In the genomic region with DNA sequence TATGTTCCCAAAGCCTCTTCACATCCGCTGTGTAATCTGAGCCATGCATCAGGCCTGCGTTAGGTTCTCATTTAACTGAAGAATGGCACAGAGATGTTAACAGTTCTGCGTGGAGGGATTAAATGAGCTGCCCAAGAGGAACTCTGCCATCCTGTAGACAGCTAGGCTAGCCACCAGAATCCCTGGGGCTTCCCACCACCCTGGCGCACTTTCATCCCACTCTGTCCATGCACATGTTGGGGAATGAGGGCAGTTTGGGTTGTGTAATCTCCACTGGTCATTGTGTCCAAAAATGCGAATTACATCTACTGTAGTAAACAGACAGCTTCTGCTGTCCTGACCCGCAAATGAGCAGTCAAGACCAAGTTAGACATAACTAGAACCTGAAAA, we compare ENCODE assay signal across 9 cellular contexts. TPM values are rescaled to one million over a fixed set of nuclear protein-coding genes. Genes with fewer than 3 reads are reported as not detected.
DNase-seq lines count a peak whose midpoint lies in the region; ATAC-seq and TF ChIP-seq lines count a peak whose summit lies in the region.
"Had no signal": no experiment of that assay in that cellular context is flagged by ENCODE, and none has a peak within 500 bp of the region (broad histone marks: within the 10 kb centered on the region; RNA-seq: fewer than 3 reads in every experiment).

No MANE protein-coding gene starts in this region.

- TF ChIP-seq POLR2A in vagina (IDR thresholded peaks at IDR 0.05), result no peak

- H3K27me3 Mint-ChIP-seq in activated naive CD4-positive, alpha-beta T cell treated with anti-CD3 and anti-CD28 coated beads, Interleukin-2, amount 50 U/mL, for 24 hours, result no peaks in the 10 kb centered on the region

- DNase-seq in activated naive CD4-positive, alpha-beta T cell (lab: John Stamatoyannopoulos, UW), result no peak
- DNase-seq in iPS-NIHi11 (ENCODE audit: low spot score) (peak; percentile 54), vagina (ENCODE audit: extremely low spot score in 2 of 2) (no peak), hepatic stellate cell (ENCODE audit: low spot score) (no peak)
- no peak for DNase-seq in stimulated activated naive CD4-positive, alpha-beta T cell (lab: John Stamatoyannopoulos, UW)
- DNase-seq: upper lobe of left lung had no signal

- peaks cover 58% of the 10 kb centered on the region for H3K4me1 Mint-ChIP-seq in activated naive CD4-positive, alpha-beta T cell treated with anti-CD3 and anti-CD28 coated beads, Interleukin-2, amount 50 U/mL, for 24 hours

- peaks cover 43% of the 10 kb centered on the region for H3K4me1 ChIP-seq in vagina

- no peak overlapping the region for H3K4me3 ChIP-seq in vagina

- intact Hi-C loops in vagina (cut with DNase I), result no loop called here

- no peaks in the 10 kb centered on the region for H3K9me3 ChIP-seq in vagina
- H3K9me3 ChIP-seq: upper lobe of left lung had no signal

- no peak for TF ChIP-seq CTCF in VCaP (conservative IDR thresholded peaks at IDR 0.05)
- TF ChIP-seq CTCF in vagina (IDR thresholded peaks at IDR 0.05), result no peak

- no peak for ATAC-seq in HG03354 (IDR thresholded peaks at IDR 0.05; ENCODE audit: poor library complexity, severe bottlenecking, unreplicated experiment)

- H3K36me3 Mint-ChIP-seq in activated naive CD4-positive, alpha-beta T cell treated with anti-CD3 and anti-CD28 coated beads, Interleukin-2, amount 50 U/mL, for 24 hours, result peaks cover 2% of the 10 kb centered on the region

- no peaks in the 10 kb centered on the region for H3K9me3 Mint-ChIP-seq in activated naive CD4-positive, alpha-beta T cell treated with anti-CD3 and anti-CD28 coated beads, Interleukin-2, amount 50 U/mL, for 24 hours

- H3K36me3 ChIP-seq in vagina, result no peaks in the 10 kb centered on the region
- H3K36me3 ChIP-seq: upper lobe of left lung had no signal

- H3K27me3 ChIP-seq in vagina, result no peaks in the 10 kb centered on the region
- H3K27me3 ChIP-seq: upper lobe of left lung had no signal

- H3K27ac Mint-ChIP-seq in activated naive CD4-positive, alpha-beta T cell treated with anti-CD3 and anti-CD28 coated beads, Interleukin-2, amount 50 U/mL, for 24 hours, result peak overlapping the region; percentile 38

- H3K27ac ChIP-seq in VCaP (peak overlapping the region; percentile 88), vagina (peak overlapping the region; percentile 98)

- H3K4me3 Mint-ChIP-seq in activated naive CD4-positive, alpha-beta T cell treated with anti-CD3 and anti-CD28 coated beads, Interleukin-2, amount 50 U/mL, for 24 hours, result peak overlapping the region; percentile 96

RNA-seq across cellular contexts. Expression of gene GLG1, which starts 1.0 kb away (rescaled TPM):
- total RNA-seq in vagina, result 76.9 TPM

RNA-seq across cellular contexts. Expression of gene RFWD3, which starts 58.7 kb away (rescaled TPM):
- total RNA-seq in vagina, result 36.3 TPM
